Comparison of ENCODE assay signal across 12 cellular contexts in genomic region chr2:216500572-216500971, GRCh38. TPM values are rescaled to one million over a fixed set of nuclear protein-coding genes. Genes with fewer than 3 reads are reported as not detected.
DNase-seq lines count a peak whose midpoint lies in the region; ATAC-seq, FAIRE-seq and TF ChIP-seq lines count a peak whose summit lies in the region.
"Had no signal": no experiment of that assay in that cellular context is flagged by ENCODE, and none has a peak within 500 bp of the region (broad histone marks: within the 10 kb centered on the region; RNA-seq: fewer than 3 reads in every experiment).

No MANE protein-coding gene starts in this region.

- H3K4me3 Mint-ChIP-seq in activated naive CD8-positive, alpha-beta T cell treated with anti-CD3 and anti-CD28 coated beads, Interleukin-2, amount 50 U/mL, for 24 hours = peak overlapping the region; percentile 97

- peaks cover 73% of the 10 kb centered on the region for H3K36me3 Mint-ChIP-seq in activated naive CD8-positive, alpha-beta T cell treated with anti-CD3 and anti-CD28 coated beads, Interleukin-2, amount 50 U/mL, for 24 hours (ENCODE audit: low read depth)

- FAIRE-seq in A549 (lab: Jason Lieb, UNC) = no peak
- FAIRE-seq: RCC 7860 had no signal

- H3K4me3 ChIP-seq in A549 (peak overlapping the region; percentile 86), HAP-1 (peak overlapping the region; percentile 98), kidney epithelial cell (ENCODE audit: low read depth, low read length) (peak overlapping the region; percentile 76), dorsolateral prefrontal cortex (peak overlapping the region in 28 of 59 donors; percentile 9 to 95 (median 81))

- in situ Hi-C loops in HAP-1 (cut with MboI; ENCODE audit: low sequenced_read_pairs) = loop anchor here (25.0 kb wide), 1 partner anchor 1012 kb away; no protein-coding TSS in a partner anchor

- TF ChIP-seq EP300 in A549 (IDR thresholded peaks at IDR 0.05) = no peak

- 47% methylated on average over 2 of the region's 2 CpGs for WGBS in A549 (ENCODE audit: missing lambda C conversion rate)

- H3K27me3 Mint-ChIP-seq in activated naive CD8-positive, alpha-beta T cell treated with anti-CD3 and anti-CD28 coated beads, Interleukin-2, amount 50 U/mL, for 24 hours = no peaks in the 10 kb centered on the region

- H3K4me1 Mint-ChIP-seq in activated naive CD8-positive, alpha-beta T cell treated with anti-CD3 and anti-CD28 coated beads, Interleukin-2, amount 50 U/mL, for 24 hours = peaks cover 59% of the 10 kb centered on the region

- no peak for ATAC-seq in A549
- no peak for ATAC-seq in activated naive CD8-positive, alpha-beta T cell treated with anti-CD3 and anti-CD28 coated beads, Interleukin-2, amount 50 U/mL, for 24 hours
- ATAC-seq in HG03159 (IDR thresholded peaks at IDR 0.05; ENCODE audit: unreplicated experiment) = no peak
- ATAC-seq in GM21786 (IDR thresholded peaks at IDR 0.05; ENCODE audit: unreplicated experiment) = no peak

- TF ChIP-seq CTCF in A549 (IDR thresholded peaks at IDR 0.05) = no peak; the same call in 2 of the 3 replicates
- no peak for TF ChIP-seq CTCF in kidney epithelial cell (IDR thresholded peaks at IDR 0.05; ENCODE audit: insufficient read depth, low read length, poor library complexity, severe bottlenecking)
- no peak for TF ChIP-seq CTCF in dorsolateral prefrontal cortex (IDR thresholded peaks at IDR 0.05 in 54 of 56, conservative IDR thresholded peaks at IDR 0.05 in 2 of 56; ENCODE audit: low read depth in 1 of 56, partially characterized antibody in 56 of 56)

- TF ChIP-seq POLR2A in A549 (IDR thresholded peaks at IDR 0.05; ENCODE audit: low read length) = no peak

- DNase-seq in A549 (ENCODE audit: low read depth in 1 of 2, low spot score in 1 of 2) (no peak), HAP-1 (ENCODE audit: low spot score in 2 of 2) (no peak), kidney epithelial cell (ENCODE audit: low read depth) (no peak), dorsolateral prefrontal cortex (no peak)
- DNase-seq in activated naive CD8-positive, alpha-beta T cell treated with anti-CD3 and anti-CD28 coated beads, Interleukin-2, amount 50 U/mL, for 24 hours = no peak
- DNase-seq in activated CD4-positive, alpha-beta T cell treated with anti-CD3 and anti-CD28 coated beads for 1 hour = no peak
- DNase-seq: amygdala, DMS79 treated with DMSO at 0.1 percent for 48 hours, midbrain had no signal

- H3K27ac ChIP-seq in A549 (peak overlapping the region; percentile 86 to 91; a peak in 2 of 6 replicates), dorsolateral prefrontal cortex (no peak overlapping the region)

- no peaks in the 10 kb centered on the region for H3K9me3 Mint-ChIP-seq in activated naive CD8-positive, alpha-beta T cell treated with anti-CD3 and anti-CD28 coated beads, Interleukin-2, amount 50 U/mL, for 24 hours

- peak overlapping the region; percentile 100 for H3K27ac Mint-ChIP-seq in activated naive CD8-positive, alpha-beta T cell treated with anti-CD3 and anti-CD28 coated beads, Interleukin-2, amount 50 U/mL, for 24 hours

- no peak for TF ChIP-seq RAD21 in A549 (conservative IDR thresholded peaks at IDR 0.05 in 1 of 2, IDR thresholded peaks at IDR 0.05 in 1 of 2)

- H3K4me2 ChIP-seq in A549 = peak overlapping the region; percentile 91

- H3K27me3 ChIP-seq in HAP-1 (ENCODE audit: low read depth) (no peaks in the 10 kb centered on the region), kidney epithelial cell (ENCODE audit: control insufficient read depth, insufficient read depth, low read length) (no peaks in the 10 kb centered on the region), dorsolateral prefrontal cortex (no peaks in the 10 kb centered on the region)

- intact Hi-C loops in dorsolateral prefrontal cortex (cut with DNase I) = no loop called here

- POLR2A ChIA-PET in A549 (lab: Yijun Ruan, JAX) = no interaction called here

- H3K36me3 ChIP-seq in HAP-1 (replicated peaks) (peaks cover 66% of the 10 kb centered on the region), kidney epithelial cell (ENCODE audit: control insufficient read depth, insufficient read depth, low read length) (peaks cover 2% of the 10 kb centered on the region)

- CTCF ChIA-PET in A549 (lab: Yijun Ruan, JAX) = interaction anchor here (1.2 kb wide), 1 partner anchor 390 kb away, joined by 4 read pairs; no protein-coding TSS in a partner anchor

- H3K4me1 ChIP-seq in A549 = peaks cover 41% of the 10 kb centered on the region
- H3K4me1 ChIP-seq in HAP-1 = peaks cover 23% of the 10 kb centered on the region

- H3K9me3 ChIP-seq in A549 (no peaks in the 10 kb centered on the region), HAP-1 (no peaks in the 10 kb centered on the region)

TF ChIP-seq in A549, 52 proteins besides CTCF, POLR2A, EP300 and RAD21:
- TF ChIP-seq HDAC2 (IDR thresholded peaks at IDR 0.05) = no peak
- TF ChIP-seq BCL3 (IDR thresholded peaks at IDR 0.05) = no peak
- TF ChIP-seq, protein P1, sequence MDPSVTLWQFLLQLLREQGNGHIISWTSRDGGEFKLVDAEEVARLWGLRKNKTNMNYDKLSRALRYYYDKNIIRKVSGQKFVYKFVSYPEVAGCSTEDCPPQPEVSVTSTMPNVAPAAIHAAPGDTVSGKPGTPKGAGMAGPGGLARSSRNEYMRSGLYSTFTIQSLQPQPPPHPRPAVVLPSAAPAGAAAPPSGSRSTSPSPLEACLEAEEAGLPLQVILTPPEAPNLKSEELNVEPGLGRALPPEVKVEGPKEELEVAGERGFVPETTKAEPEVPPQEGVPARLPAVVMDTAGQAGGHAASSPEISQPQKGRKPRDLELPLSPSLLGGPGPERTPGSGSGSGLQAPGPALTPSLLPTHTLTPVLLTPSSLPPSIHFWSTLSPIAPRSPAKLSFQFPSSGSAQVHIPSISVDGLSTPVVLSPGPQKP (IDR thresholded peaks at IDR 0.05; ENCODE audit: low read depth, low read length) = no peak
- no peak for TF ChIP-seq PHF8 (IDR thresholded peaks at IDR 0.05; ENCODE audit: borderline replicate concordance, low read depth)
- TF ChIP-seq ZFP36 (IDR thresholded peaks at IDR 0.05; ENCODE audit: borderline replicate concordance, partially characterized antibody) = no peak
- TF ChIP-seq, protein P2, sequence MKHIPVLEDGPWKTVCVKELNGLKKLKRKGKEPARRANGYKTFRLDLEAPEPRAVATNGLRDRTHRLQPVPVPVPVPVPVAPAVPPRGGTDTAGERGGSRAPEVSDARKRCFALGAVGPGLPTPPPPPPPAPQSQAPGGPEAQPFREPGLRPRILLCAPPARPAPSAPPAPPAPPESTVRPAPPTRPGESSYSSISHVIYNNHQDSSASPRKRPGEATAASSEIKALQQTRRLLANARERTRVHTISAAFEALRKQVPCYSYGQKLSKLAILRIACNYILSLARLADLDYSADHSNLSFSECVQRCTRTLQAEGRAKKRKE (CRISPR knock-in tag; IDR thresholded peaks at IDR 0.05; ENCODE audit: low read depth) = no peak
- no peak for TF ChIP-seq MAFK (IDR thresholded peaks at IDR 0.05; ENCODE audit: partially characterized antibody)
- no peak for TF ChIP-seq ZC3H11A (IDR thresholded peaks at IDR 0.05)
- TF ChIP-seq HOXA7 (CRISPR knock-in tag; IDR thresholded peaks at IDR 0.05) = no peak
- TF ChIP-seq RFX5 (IDR thresholded peaks at IDR 0.05) = no peak
- TF ChIP-seq CBX2 (IDR thresholded peaks at IDR 0.05; ENCODE audit: borderline replicate concordance, low read depth) = no peak
- no peak for TF ChIP-seq KDM1A (IDR thresholded peaks at IDR 0.05; ENCODE audit: low read depth)

RNA-seq across cellular contexts. Expression of gene RPL37A, which starts 1.9 kb away (rescaled TPM):
- polyA plus RNA-seq in A549 (2011; rRNA removed) (4,046 and 4,130 TPM in 2 replicates), A549 (2017; fragmentation: RNase III; extraction: RNeasy Plus Mini Kit Qiagen cat#74134 plus additional on column Dnase treatment) (4,215 to 4,381 TPM (median 4,330 TPM) in 3 replicates)
- polyA plus RNA-seq in A549 (2012; cell fraction: cytosol; rRNA removed) = 1,938 and 2,074 TPM in 2 replicates
- 702 and 1,256 TPM in 2 replicates for polyA plus RNA-seq in A549 (2012; cell fraction: nucleus; rRNA removed)
- 862 and 1,170 TPM in 2 replicates for polyA minus RNA-seq in A549 (2011; rRNA and poly(A)+ RNA removed)
- total RNA-seq in kidney epithelial cell (2,564 and 2,634 TPM in 2 replicates), dorsolateral prefrontal cortex (1,000 to 10,000 TPM in 115 of 120 experiments, 100 to 1,000 TPM in 5; 791 to 1,871 (median 1,178) TPM)

Comparison
In these comparisons a context has a peak if more than half of its experiments do, and no peak if none do; other contexts are left out.
1. H3K27ac ChIP-seq: peak in A549 (2 of 2); none in dorsolateral prefrontal cortex (0 of 59).